In genomic region chr7:55248526-55248925, GRCh38 we compare ENCODE assay signal across 19 cellular contexts.
"Had no signal": no experiment of that assay in that cellular context is flagged by ENCODE, and none has a peak within 500 bp of the region (broad histone marks: within the 10 kb centered on the region; RNA-seq: fewer than 3 reads in every experiment).

No MANE protein-coding gene starts in this region.

- H3K4me3 ChIP-seq: colonic mucosa, dorsolateral prefrontal cortex, esophagus squamous epithelium, gastrocnemius medialis, heart right ventricle, left lung, lower lobe of right lung, mucosa of descending colon had no signal

- H3K36me3 Mint-ChIP-seq: mesothelial cell of epicardium had no signal

- H3K4me1 Mint-ChIP-seq: mesothelial cell of epicardium had no signal

- H3K9me3 ChIP-seq: colonic mucosa, esophagus squamous epithelium, gastrocnemius medialis, heart right ventricle, left lung, lower lobe of right lung, mucosa of descending colon had no signal

- H3K27me3 ChIP-seq: colonic mucosa, gastrocnemius medialis had no signal

- ATAC-seq: gastrocnemius medialis, heart right ventricle, left cardiac atrium, left ventricle myocardium superior, mucosa of descending colon had no signal

- H3K4me3 Mint-ChIP-seq: mesothelial cell of epicardium had no signal

- DNase-seq: colonic mucosa; dermis blood vessel endothelial cell; dorsolateral prefrontal cortex; effector CD4-positive, alpha-beta T cell; effector memory CD4-positive, alpha-beta T cell; esophagus squamous epithelium; foreskin fibroblast; foreskin melanocyte; gastrocnemius medialis; glutamatergic neuron; heart right ventricle; hippocampal formation; left cardiac atrium; left lung; left ventricle myocardium superior; lower lobe of right lung; mesenchymal stem cell; mucosa of descending colon had no signal

- H3K27ac ChIP-seq: colonic mucosa, dorsolateral prefrontal cortex, esophagus squamous epithelium, gastrocnemius medialis, heart right ventricle, left lung, lower lobe of right lung had no signal

- H3K36me3 ChIP-seq: colonic mucosa, esophagus squamous epithelium, gastrocnemius medialis, heart right ventricle, left lung, lower lobe of right lung had no signal

- H3K4me1 ChIP-seq: colonic mucosa, gastrocnemius medialis, heart right ventricle, left lung, lower lobe of right lung had no signal

- H3K9me3 Mint-ChIP-seq: mesothelial cell of epicardium had no signal

- H3K27ac Mint-ChIP-seq: mesothelial cell of epicardium had no signal
